In genomic region chr4:85370400-85371032, GRCh38 we compare ENCODE assay signal across 8 cellular contexts.
A peak's percentile ranks its signal among the peaks of the same experiment; 100 is the strongest.
DNase-seq lines count a peak whose midpoint lies in the region; ATAC-seq and TF ChIP-seq lines count a peak whose summit lies in the region.

No MANE protein-coding gene starts in this region.

- 49 to 52% methylated on average over 5 of the region's 5 CpGs for WGBS in thyroid gland, 2 donors

- TF ChIP-seq POLR2A in thyroid gland (IDR thresholded peaks at IDR 0.05), result no peak

- no peaks in the 10 kb centered on the region for H3K36me3 ChIP-seq in thyroid gland

- no peaks in the 10 kb centered on the region for H3K9me3 Mint-ChIP-seq in activated naive CD8-positive, alpha-beta T cell treated with anti-CD3 and anti-CD28 coated beads, Interleukin-2, amount 50 U/mL, for 24 hours

- intact Hi-C loops in thyroid gland (cut with DNase I), result no loop called here

- ATAC-seq in GM18519 (IDR thresholded peaks at IDR 0.05; ENCODE audit: low FRiP score, unreplicated experiment), result peak; percentile 86
- ATAC-seq in HG02885 (IDR thresholded peaks at IDR 0.05; ENCODE audit: poor library complexity, unreplicated experiment), result peak; percentile 97
- peak; percentile 40 for ATAC-seq in activated naive CD8-positive, alpha-beta T cell treated with anti-CD3 and anti-CD28 coated beads, Interleukin-2, amount 50 U/mL, for 24 hours

- peak; percentile 22 for DNase-seq in COR-L47 (lab: John Stamatoyannopoulos, UW)
- peak; percentile 52 for DNase-seq in NCI-H1105 (lab: John Stamatoyannopoulos, UW)
- peak; percentile 7 for DNase-seq in activated naive CD8-positive, alpha-beta T cell treated with anti-CD3 and anti-CD28 coated beads, Interleukin-2, amount 50 U/mL, for 24 hours
- peak; percentile 23 for DNase-seq in iPS-NIHi11 (ENCODE audit: low spot score)
- DNase-seq in thyroid gland, result peak; percentile 5 to 10
- no peak for DNase-seq in amniotic stem cell (lab: John Stamatoyannopoulos, UW)

- H3K27ac ChIP-seq in thyroid gland, result no peak overlapping the region

- TF ChIP-seq CTCF in thyroid gland (IDR thresholded peaks at IDR 0.05), result peak in 4 of 6 experiments; percentile 9 to 60 (median 27)

- no peak overlapping the region for H3K27ac Mint-ChIP-seq in activated naive CD8-positive, alpha-beta T cell treated with anti-CD3 and anti-CD28 coated beads, Interleukin-2, amount 50 U/mL, for 24 hours

- no peaks in the 10 kb centered on the region for H3K4me1 ChIP-seq in thyroid gland

- H3K36me3 Mint-ChIP-seq in activated naive CD8-positive, alpha-beta T cell treated with anti-CD3 and anti-CD28 coated beads, Interleukin-2, amount 50 U/mL, for 24 hours (ENCODE audit: low read depth), result no peaks in the 10 kb centered on the region

- peaks cover 2% of the 10 kb centered on the region for H3K27me3 Mint-ChIP-seq in activated naive CD8-positive, alpha-beta T cell treated with anti-CD3 and anti-CD28 coated beads, Interleukin-2, amount 50 U/mL, for 24 hours

- no peaks in the 10 kb centered on the region for H3K9me3 ChIP-seq in thyroid gland

- H3K4me1 Mint-ChIP-seq in activated naive CD8-positive, alpha-beta T cell treated with anti-CD3 and anti-CD28 coated beads, Interleukin-2, amount 50 U/mL, for 24 hours, result no peaks in the 10 kb centered on the region

- H3K4me3 Mint-ChIP-seq in activated naive CD8-positive, alpha-beta T cell treated with anti-CD3 and anti-CD28 coated beads, Interleukin-2, amount 50 U/mL, for 24 hours, result no peak overlapping the region

- no peak overlapping the region for H3K4me3 ChIP-seq in thyroid gland (replicated peaks in 1 of 3)

- no peaks in the 10 kb centered on the region for H3K27me3 ChIP-seq in thyroid gland

Comparison
In these comparisons a context has a peak if more than half of its experiments do, and no peak if none do; other contexts are left out.
1. ATAC-seq: peak in every context shown above with its lines; median percentile 97 in HG02885; 86 in GM18519; 40 in activated naive CD8-positive, alpha-beta T cell treated with anti-CD3 and anti-CD28 coated beads, Interleukin-2, amount 50 U/mL, for 24 hours.